Comparison of ENCODE assay signal across 1 cellular context in genomic region chr2:10814142-10814541, GRCh38.
TF ChIP-seq lines count a peak whose summit lies in the region.

No MANE protein-coding gene starts in this region.

TF ChIP-seq in endothelial cell of umbilical vein, 7 proteins besides CTCF, POLR2A, EP300 and RAD21 (continued from another document):
- TF ChIP-seq MAX (IDR thresholded peaks at IDR 0.05; ENCODE audit: insufficient read depth, insufficient read length) (no peak), MYC (IDR thresholded peaks at IDR 0.05; ENCODE audit: low read depth, low read length) (no peak)
